7 cellular contexts compared by ENCODE assay signal in genomic region chr20:36861875-36862801, GRCh38. TPM values are rescaled to one million over a fixed set of nuclear protein-coding genes. Genes with fewer than 3 reads are reported as not detected.
DNase-seq lines count a peak whose midpoint lies in the region; ATAC-seq and TF ChIP-seq lines count a peak whose summit lies in the region.

No MANE protein-coding gene starts in this region.

- H3K9me3 Mint-ChIP-seq in activated T-helper 17 cell treated with anti-CD3 and anti-CD28 coated beads, Interleukin-2, amount 50 U/mL, for 72 hours, result no peaks in the 10 kb centered on the region

- no peaks in the 10 kb centered on the region for H3K9me3 ChIP-seq in ES-I3 (ENCODE audit: control insufficient read depth, insufficient read depth, low read length)
- H3K9me3 ChIP-seq in neuronal stem cell (replicated peaks in 1 of 2; ENCODE audit: control insufficient read depth in 2 of 2, insufficient read depth in 1 of 2, low read depth in 1 of 2, low read length in 2 of 2), result no peaks in the 10 kb centered on the region

- peak overlapping the region; percentile 72 for H2BK15ac ChIP-seq in neuronal stem cell (ENCODE audit: low read length)

- H4K8ac ChIP-seq in neuronal stem cell (ENCODE audit: low read depth, low read length), result no peak overlapping the region

- H3K4me1 Mint-ChIP-seq in activated T-helper 17 cell treated with anti-CD3 and anti-CD28 coated beads, Interleukin-2, amount 50 U/mL, for 72 hours, result peaks cover 12% of the 10 kb centered on the region

- peaks cover 0 to 23% (median 2%) of the 10 kb centered on the region in 3 experiments for H3K27me3 ChIP-seq in neuronal stem cell (ENCODE audit: control insufficient read depth in 3 of 3, insufficient read depth in 3 of 3, low read depth in 1 of 3, low read length in 3 of 3)

- H3K4me2 ChIP-seq in neuronal stem cell (ENCODE audit: insufficient read depth, low read length, poor library complexity, severe bottlenecking), result peak overlapping the region; percentile 94

- H2BK120ac ChIP-seq in neuronal stem cell (ENCODE audit: low read depth, low read length), result peak overlapping the region; percentile 41

- peak overlapping the region; percentile 86 for H3K14ac ChIP-seq in neuronal stem cell (ENCODE audit: low read length)

- peak overlapping the region; percentile 46 for H2BK5ac ChIP-seq in neuronal stem cell (ENCODE audit: low read length)

- H3K79me1 ChIP-seq in neuronal stem cell (ENCODE audit: low read depth, low read length), result peaks cover 22% of the 10 kb centered on the region

- peak overlapping the region; percentile 77 for H3K18ac ChIP-seq in neuronal stem cell (ENCODE audit: low read length)

- peaks cover 38% of the 10 kb centered on the region for H3K4me1 ChIP-seq in ES-I3 (ENCODE audit: insufficient read depth, low read length)
- H3K4me1 ChIP-seq in neuronal stem cell (ENCODE audit: control insufficient read depth in 2 of 2, insufficient read depth in 1 of 2, low read depth in 1 of 2, low read length in 2 of 2), result peaks cover 7 to 17% of the 10 kb centered on the region in 2 donors

- H3K36me3 Mint-ChIP-seq in activated T-helper 17 cell treated with anti-CD3 and anti-CD28 coated beads, Interleukin-2, amount 50 U/mL, for 72 hours (ENCODE audit: low read depth), result no peaks in the 10 kb centered on the region

- DNase-seq in NCI-H1694 (lab: John Stamatoyannopoulos, UW) (peak; percentile 50), glomerular visceral epithelial cell (ENCODE audit: extremely low spot score) (peak; percentile 94), neuronal stem cell (ENCODE audit: low spot score) (no peak), GM13977 (ENCODE audit: low spot score) (no peak)
- DNase-seq in stimulated activated CD4-positive, alpha-beta T cell treated with anti-CD3 and anti-CD28 coated beads, Interleukin-12 subunit alpha, Interleukin-12 subunit beta, amount 100 ng/mL, for 4 hours, result no peak

- no peak overlapping the region for H3K27ac Mint-ChIP-seq in activated T-helper 17 cell treated with anti-CD3 and anti-CD28 coated beads, Interleukin-2, amount 50 U/mL, for 72 hours

- H2BK12ac ChIP-seq in neuronal stem cell (ENCODE audit: low read length), result no peak overlapping the region

- no peak for ATAC-seq in activated T-helper 17 cell treated with anti-CD3 and anti-CD28 coated beads, Interleukin-2, amount 50 U/mL, for 72 hours (replicated peaks)

- WGBS in neuronal stem cell (ENCODE audit: extremely low coverage in 2 of 2, insufficient read length in 2 of 2, insufficient replicate concordance in 1 of 2), 2 donors, result no CpG with 5 or more reads among the region's 45 CpGs

- H4K91ac ChIP-seq in neuronal stem cell (ENCODE audit: low read depth, low read length, poor library complexity), result no peak overlapping the region

- H2AFZ ChIP-seq in neuronal stem cell (ENCODE audit: low read length), result peak overlapping the region; percentile 33

- H3K4me3 ChIP-seq in neuronal stem cell (ENCODE audit: low read length in 2 of 2), result peak overlapping the region; percentile 70 to 95

- peak overlapping the region; percentile 39 for H3K4me3 Mint-ChIP-seq in activated T-helper 17 cell treated with anti-CD3 and anti-CD28 coated beads, Interleukin-2, amount 50 U/mL, for 72 hours

- peak overlapping the region; percentile 97 for H2AK5ac ChIP-seq in neuronal stem cell (ENCODE audit: low read depth, low read length)

- peak overlapping the region; percentile 97 for H3K23ac ChIP-seq in neuronal stem cell (ENCODE audit: low read depth, low read length, poor library complexity)

- in situ Hi-C loops in GM13977 (cut with MboI; ENCODE audit: low pct_unique_long_range_greater_than_20kb, low sequenced_read_pairs, unreplicated experiment), result no loop called here

- TF ChIP-seq CTCF in GM13977 (IDR thresholded peaks at IDR 0.05; ENCODE audit: extremely low read depth, insufficient read depth, missing control alignments), result no peak

- H3K9ac ChIP-seq in ES-I3 (ENCODE audit: low read depth, low read length) (peak overlapping the region; percentile 59), neuronal stem cell (ENCODE audit: low read depth, low read length, poor library complexity) (peak overlapping the region; percentile 97)

- peak overlapping the region; percentile 38 for H3K27ac ChIP-seq in neuronal stem cell (replicated peaks; ENCODE audit: low read length)

- no peak overlapping the region for H3K4ac ChIP-seq in neuronal stem cell (ENCODE audit: low read length)

- H3K36me3 ChIP-seq in ES-I3 (ENCODE audit: insufficient read depth, low read length), result no peaks in the 10 kb centered on the region
- H3K36me3 ChIP-seq in neuronal stem cell (replicated peaks in 1 of 2; ENCODE audit: control insufficient read depth in 2 of 2, insufficient read depth in 2 of 2, low read length in 2 of 2), result peaks cover 19 to 42% of the 10 kb centered on the region in 2 donors

- peaks cover 20% of the 10 kb centered on the region for H3K27me3 Mint-ChIP-seq in activated T-helper 17 cell treated with anti-CD3 and anti-CD28 coated beads, Interleukin-2, amount 50 U/mL, for 72 hours

RNA-seq across cellular contexts. Expression of gene TLDC2, which starts 13.8 kb away (rescaled TPM):
- total RNA-seq in activated T-helper 17 cell treated with anti-CD3 and anti-CD28 coated beads, Interleukin-2, amount 50 U/mL, for 72 hours, result not detected
- 0.99 TPM for polyA plus RNA-seq in neuronal stem cell (2013, experiment 1 of 2)
- polyA plus RNA-seq in neuronal stem cell (2013, experiment 2 of 2), result 1.00 TPM

Comparison
In these comparisons a context has a peak if more than half of its experiments do, and no peak if none do; other contexts are left out.
1. DNase-seq: peak in NCI-H1694 (single experiment) and glomerular visceral epithelial cell (single experiment); none in neuronal stem cell (single experiment), stimulated activated CD4-positive, alpha-beta T cell treated with anti-CD3 and anti-CD28 coated beads, Interleukin-12 subunit alpha, Interleukin-12 subunit beta, amount 100 ng/mL, for 4 hours (single experiment) and GM13977 (single experiment).